1 cellular context compared by ENCODE assay signal in the genomic region with DNA sequence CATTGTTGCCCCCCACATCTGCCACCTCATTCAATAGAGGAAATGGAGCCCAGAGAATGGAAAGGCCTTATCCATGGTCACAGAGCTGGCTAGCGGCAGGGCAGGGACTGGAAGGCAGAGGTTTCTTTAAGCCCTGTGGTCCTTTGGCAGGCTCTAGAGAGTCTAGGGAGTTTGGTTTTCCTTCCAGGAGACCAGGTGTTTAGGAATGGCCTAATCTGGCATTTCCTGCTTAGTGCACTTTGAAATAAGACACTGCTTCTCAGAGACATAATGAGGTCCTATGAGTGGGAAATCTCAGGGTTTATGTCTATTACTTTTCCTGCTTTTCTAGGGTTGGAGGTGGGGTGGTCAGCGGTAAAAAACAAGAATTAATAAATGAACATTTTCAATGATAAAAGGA.
TF ChIP-seq lines count a peak whose summit lies in the region.

No MANE protein-coding gene starts in this region.

TF ChIP-seq in GM23338, 12 proteins besides CTCF, POLR2A, EP300 and RAD21 (continued from another document):
- TF ChIP-seq, protein P1, sequence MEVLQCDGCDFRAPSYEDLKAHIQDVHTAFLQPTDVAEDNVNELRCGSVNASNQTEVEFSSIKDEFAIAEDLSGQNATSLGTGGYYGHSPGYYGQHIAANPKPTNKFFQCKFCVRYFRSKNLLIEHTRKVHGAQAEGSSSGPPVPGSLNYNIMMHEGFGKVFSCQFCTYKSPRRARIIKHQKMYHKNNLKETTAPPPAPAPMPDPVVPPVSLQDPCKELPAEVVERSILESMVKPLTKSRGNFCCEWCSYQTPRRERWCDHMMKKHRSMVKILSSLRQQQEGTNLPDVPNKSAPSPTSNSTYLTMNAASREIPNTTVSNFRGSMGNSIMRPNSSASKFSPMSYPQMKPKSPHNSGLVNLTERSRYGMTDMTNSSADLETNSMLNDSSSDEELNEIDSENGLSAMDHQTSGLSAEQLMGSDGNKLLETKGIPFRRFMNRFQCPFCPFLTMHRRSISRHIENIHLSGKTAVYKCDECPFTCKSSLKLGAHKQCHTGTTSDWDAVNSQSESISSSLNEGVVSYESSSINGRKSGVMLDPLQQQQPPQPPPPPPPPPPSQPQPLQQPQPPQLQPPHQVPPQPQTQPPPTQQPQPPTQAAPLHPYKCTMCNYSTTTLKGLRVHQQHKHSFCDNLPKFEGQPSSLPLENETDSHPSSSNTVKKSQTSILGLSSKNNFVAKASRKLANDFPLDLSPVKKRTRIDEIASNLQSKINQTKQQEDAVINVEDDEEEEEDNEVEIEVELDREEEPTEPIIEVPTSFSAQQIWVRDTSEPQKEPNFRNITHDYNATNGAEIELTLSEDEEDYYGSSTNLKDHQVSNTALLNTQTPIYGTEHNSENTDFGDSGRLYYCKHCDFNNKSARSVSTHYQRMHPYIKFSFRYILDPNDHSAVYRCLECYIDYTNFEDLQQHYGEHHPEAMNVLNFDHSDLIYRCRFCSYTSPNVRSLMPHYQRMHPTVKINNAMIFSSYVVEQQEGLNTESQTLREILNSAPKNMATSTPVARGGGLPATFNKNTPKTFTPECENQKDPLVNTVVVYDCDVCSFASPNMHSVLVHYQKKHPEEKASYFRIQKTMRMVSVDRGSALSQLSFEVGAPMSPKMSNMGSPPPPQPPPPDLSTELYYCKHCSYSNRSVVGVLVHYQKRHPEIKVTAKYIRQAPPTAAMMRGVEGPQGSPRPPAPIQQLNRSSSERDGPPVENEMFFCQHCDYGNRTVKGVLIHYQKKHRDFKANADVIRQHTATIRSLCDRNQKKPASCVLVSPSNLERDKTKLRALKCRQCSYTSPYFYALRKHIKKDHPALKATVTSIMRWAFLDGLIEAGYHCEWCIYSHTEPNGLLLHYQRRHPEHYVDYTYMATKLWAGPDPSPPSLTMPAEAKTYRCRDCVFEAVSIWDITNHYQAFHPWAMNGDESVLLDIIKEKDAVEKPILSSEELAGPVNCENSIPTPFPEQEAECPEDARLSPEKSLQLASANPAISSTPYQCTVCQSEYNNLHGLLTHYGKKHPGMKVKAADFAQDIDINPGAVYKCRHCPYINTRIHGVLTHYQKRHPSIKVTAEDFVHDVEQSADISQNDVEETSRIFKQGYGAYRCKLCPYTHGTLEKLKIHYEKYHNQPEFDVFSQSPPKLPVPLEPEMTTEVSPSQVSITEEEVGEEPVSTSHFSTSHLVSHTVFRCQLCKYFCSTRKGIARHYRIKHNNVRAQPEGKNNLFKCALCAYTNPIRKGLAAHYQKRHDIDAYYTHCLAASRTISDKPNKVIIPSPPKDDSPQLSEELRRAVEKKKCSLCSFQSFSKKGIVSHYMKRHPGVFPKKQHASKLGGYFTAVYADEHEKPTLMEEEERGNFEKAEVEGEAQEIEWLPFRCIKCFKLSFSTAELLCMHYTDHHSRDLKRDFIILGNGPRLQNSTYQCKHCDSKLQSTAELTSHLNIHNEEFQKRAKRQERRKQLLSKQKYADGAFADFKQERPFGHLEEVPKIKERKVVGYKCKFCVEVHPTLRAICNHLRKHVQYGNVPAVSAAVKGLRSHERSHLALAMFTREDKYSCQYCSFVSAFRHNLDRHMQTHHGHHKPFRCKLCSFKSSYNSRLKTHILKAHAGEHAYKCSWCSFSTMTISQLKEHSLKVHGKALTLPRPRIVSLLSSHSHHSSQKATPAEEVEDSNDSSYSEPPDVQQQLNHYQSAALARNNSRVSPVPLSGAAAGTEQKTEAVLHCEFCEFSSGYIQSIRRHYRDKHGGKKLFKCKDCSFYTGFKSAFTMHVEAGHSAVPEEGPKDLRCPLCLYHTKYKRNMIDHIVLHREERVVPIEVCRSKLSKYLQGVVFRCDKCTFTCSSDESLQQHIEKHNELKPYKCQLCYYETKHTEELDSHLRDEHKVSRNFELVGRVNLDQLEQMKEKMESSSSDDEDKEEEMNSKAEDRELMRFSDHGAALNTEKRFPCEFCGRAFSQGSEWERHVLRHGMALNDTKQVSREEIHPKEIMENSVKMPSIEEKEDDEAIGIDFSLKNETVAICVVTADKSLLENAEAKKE (CRISPR knock-in tag; IDR thresholded peaks at IDR 0.05) = no peak
TF ChIP-seq in GM23338: peak in this region for 1.
